In the genomic region with DNA sequence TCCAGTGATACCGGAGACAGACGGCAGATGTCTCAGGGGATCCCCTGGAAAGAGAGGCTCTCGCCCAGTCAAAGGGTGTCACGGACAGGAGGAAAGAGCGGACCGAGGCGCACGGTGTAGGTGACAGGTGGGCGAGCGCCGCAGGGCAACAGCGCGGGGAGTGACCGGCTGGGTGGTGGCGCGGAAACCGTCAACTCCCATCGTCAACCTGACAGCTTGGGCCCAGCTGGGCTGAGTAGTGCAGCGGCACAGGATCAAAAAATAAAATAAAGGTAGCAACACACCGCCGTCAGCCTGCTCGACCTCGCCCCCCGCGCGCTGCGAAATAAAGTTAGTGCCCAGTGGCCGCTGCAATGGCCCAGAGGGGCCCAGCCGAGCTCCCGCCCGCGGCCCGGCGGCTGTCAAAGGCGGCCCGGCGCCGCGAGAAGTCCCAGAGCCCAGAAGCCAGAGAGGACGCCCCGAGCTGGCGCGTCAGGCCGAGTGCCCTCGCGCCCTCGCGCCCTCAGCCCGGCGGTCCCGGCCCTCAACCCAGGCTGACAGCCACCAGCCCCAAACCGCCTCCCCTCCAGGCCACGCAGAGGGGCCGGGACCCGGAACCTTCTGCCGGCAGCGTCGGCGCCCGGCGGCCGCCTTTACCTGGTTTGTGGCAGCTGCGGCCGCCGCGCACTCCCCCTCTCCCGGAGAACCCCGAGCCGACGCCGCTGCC, we compare ENCODE assay signal across 8 cellular contexts. TPM values are rescaled to one million over a fixed set of nuclear protein-coding genes. Genes with fewer than 3 reads are reported as not detected.
DNase-seq lines count a peak whose midpoint lies in the region; ATAC-seq, FAIRE-seq and TF ChIP-seq lines count a peak whose summit lies in the region.

A gene with protein sequence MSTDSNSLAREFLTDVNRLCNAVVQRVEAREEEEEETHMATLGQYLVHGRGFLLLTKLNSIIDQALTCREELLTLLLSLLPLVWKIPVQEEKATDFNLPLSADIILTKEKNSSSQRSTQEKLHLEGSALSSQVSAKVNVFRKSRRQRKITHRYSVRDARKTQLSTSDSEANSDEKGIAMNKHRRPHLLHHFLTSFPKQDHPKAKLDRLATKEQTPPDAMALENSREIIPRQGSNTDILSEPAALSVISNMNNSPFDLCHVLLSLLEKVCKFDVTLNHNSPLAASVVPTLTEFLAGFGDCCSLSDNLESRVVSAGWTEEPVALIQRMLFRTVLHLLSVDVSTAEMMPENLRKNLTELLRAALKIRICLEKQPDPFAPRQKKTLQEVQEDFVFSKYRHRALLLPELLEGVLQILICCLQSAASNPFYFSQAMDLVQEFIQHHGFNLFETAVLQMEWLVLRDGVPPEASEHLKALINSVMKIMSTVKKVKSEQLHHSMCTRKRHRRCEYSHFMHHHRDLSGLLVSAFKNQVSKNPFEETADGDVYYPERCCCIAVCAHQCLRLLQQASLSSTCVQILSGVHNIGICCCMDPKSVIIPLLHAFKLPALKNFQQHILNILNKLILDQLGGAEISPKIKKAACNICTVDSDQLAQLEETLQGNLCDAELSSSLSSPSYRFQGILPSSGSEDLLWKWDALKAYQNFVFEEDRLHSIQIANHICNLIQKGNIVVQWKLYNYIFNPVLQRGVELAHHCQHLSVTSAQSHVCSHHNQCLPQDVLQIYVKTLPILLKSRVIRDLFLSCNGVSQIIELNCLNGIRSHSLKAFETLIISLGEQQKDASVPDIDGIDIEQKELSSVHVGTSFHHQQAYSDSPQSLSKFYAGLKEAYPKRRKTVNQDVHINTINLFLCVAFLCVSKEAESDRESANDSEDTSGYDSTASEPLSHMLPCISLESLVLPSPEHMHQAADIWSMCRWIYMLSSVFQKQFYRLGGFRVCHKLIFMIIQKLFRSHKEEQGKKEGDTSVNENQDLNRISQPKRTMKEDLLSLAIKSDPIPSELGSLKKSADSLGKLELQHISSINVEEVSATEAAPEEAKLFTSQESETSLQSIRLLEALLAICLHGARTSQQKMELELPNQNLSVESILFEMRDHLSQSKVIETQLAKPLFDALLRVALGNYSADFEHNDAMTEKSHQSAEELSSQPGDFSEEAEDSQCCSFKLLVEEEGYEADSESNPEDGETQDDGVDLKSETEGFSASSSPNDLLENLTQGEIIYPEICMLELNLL (N-terminal part only) (minus strand): TSS at position 700 of the 706 bp plus-strand sequence. CDS start 36,489 bp downstream, outside the sequence.

- intact Hi-C loops in T-helper 2 cell treated with Interferon-gamma antibody and Interleukin-4, amounts not matched to agents 100 ng/mL and 5 ng/mL, for 36 hours (cut with micrococcal nuclease) = loop anchor here (1.0 to 10.0 kb wide), 13 partner anchors 20 to 1492 kb away; partner anchors contain the start of genes COA6, EDARADD, ERO1B and IRF2BP2
- intact Hi-C loops in K562 (cut with micrococcal nuclease) = loop anchor here (5.0 kb wide), 1 partner anchor 106 kb away; no protein-coding TSS in a partner anchor
- intact Hi-C loops in gastrocnemius medialis (cut with DNase I; ENCODE audit: low total_unique reads) = loop anchor here (2.0 to 10.0 kb wide), 2 partner anchors 104 to 418 kb away; partner anchors contain the start of gene ERO1B

- H3K27ac ChIP-seq in K562 (ENCODE audit: extremely low read depth, low read depth, low read length) = peak within 1 kb of the TSS; percentile 55; the same call in 2 of the 3 replicates
- H3K27ac ChIP-seq in gastrocnemius medialis = peak within 1 kb of the TSS; percentile 84 to 95 (median 92)

- FAIRE-seq in K562 (lab: Jason Lieb, UNC) = no peak

- POLR2A ChIA-PET in GM10248 (lab: Yijun Ruan, JAX) (interaction anchor here (0.6 kb wide), 2 partner anchors 566 to 1470 kb away, joined by 3 read pairs; no protein-coding TSS in a partner anchor), K562 (lab: Yijun Ruan, JAX) (interaction anchor here (0.9 to 1.0 kb wide), 2 partner anchors 14 to 31 kb away, joined by 3 to 7 read pairs; no protein-coding TSS in a partner anchor)

- H2AFZ ChIP-seq in K562 (ENCODE audit: low read depth, low read length) = peak within 1 kb of the TSS; percentile 99

- H3K36me3 ChIP-seq in K562 (ENCODE audit: control insufficient read depth, insufficient read depth, low read length) = no peaks in the 10 kb centered on the region
- no peaks in the 10 kb centered on the region for H3K36me3 ChIP-seq in gastrocnemius medialis

- CTCF ChIA-PET in GM10248 (lab: Yijun Ruan, JAX) = interaction anchor here (0.6 to 3.0 kb wide), 21 partner anchors 9 to 353 kb away, joined by 3 to 38 read pairs (median 4); no protein-coding TSS in a partner anchor
- CTCF ChIA-PET in K562 (lab: Yijun Ruan, JAX; ENCODE audit: low intra/inter-chr PET ratio) = interaction anchor here (0.7 to 3.0 kb wide), 2 partner anchors 105 to 109 kb away, joined by 3 to 10 read pairs; no protein-coding TSS in a partner anchor

- H3K9me3 ChIP-seq in K562 (replicated peaks; ENCODE audit: control insufficient read depth, insufficient read depth, low read depth, low read length) (no peaks in the 10 kb centered on the region), gastrocnemius medialis (no peaks in the 10 kb centered on the region)

- TF ChIP-seq CTCF in GM10248 (IDR thresholded peaks at IDR 0.05; ENCODE audit: control extremely low read depth, extremely low read depth, low read depth, missing control alignments) = peak; percentile 57
- TF ChIP-seq CTCF in K562 (IDR thresholded peaks at IDR 0.05 in 2 of 3, conservative IDR thresholded peaks at IDR 0.05 in 1 of 3; ENCODE audit: insufficient read depth in 2 of 3, low read depth in 1 of 3, low read length in 3 of 3) = peak in 2 of 3 experiments; percentile 27 to 38; a peak in 4 of 6 replicates
- peak in 2 of 5 experiments; percentile 34 to 38 for TF ChIP-seq CTCF in gastrocnemius medialis (IDR thresholded peaks at IDR 0.05 in 4 of 5, conservative IDR thresholded peaks at IDR 0.05 in 1 of 5)

- H3K9ac ChIP-seq in K562 (ENCODE audit: insufficient read depth in 1 of 2, low read depth in 2 of 2, low read length in 2 of 2) = peak within 1 kb of the TSS; percentile 77 to 94

- in situ Hi-C loops in KBM-7 (cut with MboI; ENCODE audit: low pct_unique_long_range_greater_than_20kb, low sequenced_read_pairs) = no loop called here
- in situ Hi-C loops in K562 (cut with MboI) = no loop called here
- in situ Hi-C loops in gastrocnemius medialis (cut with MboI; ENCODE audit: low sequenced_read_pairs in 4 of 4) = no loop called here

- peak; percentile 44 for ATAC-seq in GM21825 (IDR thresholded peaks at IDR 0.05; ENCODE audit: unreplicated experiment)
- ATAC-seq in K562 = peak; percentile 73
- ATAC-seq in gastrocnemius medialis = peak; percentile 40 to 67

- H3K4me2 ChIP-seq in K562 (ENCODE audit: insufficient read depth, low read length) = peak within 1 kb of the TSS; percentile 100

- DNase-seq in GM10248 (ENCODE audit: extremely low spot score) (peak; percentile 64), KBM-7 (peak; percentile 64), K562 (ENCODE audit: extremely low read depth in 1 of 4, low spot score in 3 of 4) (peak; percentile 32 to 53 (median 38)), gastrocnemius medialis (peak; percentile 12 to 26), MV-4-11 (lab: John Stamatoyannopoulos, UW) (no peak)

- no TSS peak for BruUV-seq in K562 (replicated peaks; lab: Mats Ljungman, UMichigan)

- WGBS in K562 (ENCODE audit: insufficient coverage, low coverage, missing lambda C conversion rate) = under 1% methylated on average over 58 of the region's 71 CpGs

- H3K4me3 ChIP-seq in K562 (peak within 1 kb of the TSS; percentile 80), iPS-11a (ENCODE audit: low read depth, low read length) (peak within 1 kb of the TSS; percentile 83), gastrocnemius medialis (peak within 1 kb of the TSS; percentile 78 to 98 (median 86))

- no peak for TF ChIP-seq EP300 in K562 (IDR thresholded peaks at IDR 0.05; ENCODE audit: low read length)

- H3K79me2 ChIP-seq in K562 (ENCODE audit: control insufficient read depth, insufficient read depth, low read length) = no peaks in the 10 kb centered on the region

- H3K4me1 ChIP-seq in K562 (replicated peaks in 1 of 2; ENCODE audit: control insufficient read depth in 2 of 2, insufficient read depth in 2 of 2, low read length in 2 of 2) (peaks cover 9 to 13% of the 10 kb centered on the region in 2 experiments; a peak in 4 of 5 replicates), gastrocnemius medialis (peaks cover 14 to 19% of the 10 kb centered on the region in 2 donors)

- H3K27me3 ChIP-seq in K562 (ENCODE audit: control insufficient read depth in 2 of 2, insufficient read depth in 2 of 2, low read length in 2 of 2) (peaks cover 14 to 18% of the 10 kb centered on the region in 2 experiments), gastrocnemius medialis (no peaks in the 10 kb centered on the region)

- H3K9me1 ChIP-seq in K562 (ENCODE audit: control insufficient read depth, insufficient read depth, low read length) = no peaks in the 10 kb centered on the region

- TF ChIP-seq POLR2A in K562 (conservative IDR thresholded peaks at IDR 0.05) (no peak), gastrocnemius medialis (IDR thresholded peaks at IDR 0.05) (peak; percentile 59 to 71)

- no peaks in the 10 kb centered on the region; the same call in 1 of the 2 replicates for H4K20me1 ChIP-seq in K562 (replicated peaks; ENCODE audit: control insufficient read depth, insufficient read depth, low read length)

- peak; percentile 43 to 44; a peak in 3 of 4 replicates for TF ChIP-seq RAD21 in K562 (CRISPR knock-in tag; conservative IDR thresholded peaks at IDR 0.05 in 1 of 2, IDR thresholded peaks at IDR 0.05 in 1 of 2)

RNA-seq across cellular contexts. Expression of the gene that starts here (rescaled TPM):
- 17.3 and 19.7 TPM in 2 replicates for total RNA-seq in T-helper 2 cell treated with Interferon-gamma antibody and Interleukin-4, amounts not matched to agents 100 ng/mL and 5 ng/mL, for 36 hours
- total RNA-seq in K562 (2011; cell fraction: chromatin; rRNA removed; ENCODE audit: low replicate concordance) = 2.5 and 10.4 TPM in 2 replicates
- total RNA-seq in K562 (2011; cell fraction: nucleolus; rRNA removed) = 1.1 and 1.2 TPM in 2 replicates
- total RNA-seq in K562 (2011; cell fraction: nucleoplasm; rRNA removed) = 1.8 and 3.4 TPM in 2 replicates
- total RNA-seq in K562 (2014; rRNA removed) (0.73 and 1.3 TPM in 2 replicates), K562 (2014; rRNA removed; fragmentation: Illumina TruSeq; extraction: Trizol) (1.6 and 1.7 TPM in 2 replicates), K562 (2015; rRNA removed; fragmentation: Illumina TruSeq; extraction: Trizol) (0.94 and 1.2 TPM in 2 replicates), K562 (2021) (1.6 and 2.1 TPM in 2 replicates), gastrocnemius medialis (10 to 100 TPM in 3 of 4 donors, 1 to 10 TPM in 1; 6.6 to 21.9 (median 10.7) TPM)
- polyA plus RNA-seq in K562 (2011; rRNA removed) (1.5 and 2.4 TPM in 2 replicates), K562 (2014; fragmentation: Illumina TruSeq; extraction: Trizol) (0.83 and 0.91 TPM in 2 replicates), K562 (2014; fragmentation: Nextera tagmentation; extraction: Ambion mirVana) (1 to 10 TPM in 1 of 2 experiments, under 1 TPM in 1; 0.73 to 1.6 TPM), K562 (2014; rRNA removed) (1.1 and 1.4 TPM in 2 replicates)
- 0.52 and 1.5 TPM in 2 replicates for polyA plus RNA-seq in K562 (2011; cell fraction: cytosol; rRNA removed)
- polyA plus RNA-seq in K562 (2011; cell fraction: nucleus; rRNA removed) = 1.5 and 2.3 TPM in 2 replicates
- 1.6 and 2.3 TPM in 2 replicates for polyA plus RNA-seq in K562 (2012)
- polyA minus RNA-seq in K562 (2011; rRNA and poly(A)+ RNA removed) = 3.9 and 5.5 TPM in 2 replicates
- polyA minus RNA-seq in K562 (2011; cell fraction: cytosol; rRNA and poly(A)+ RNA removed) = 0.86 and 3.0 TPM in 2 replicates
- polyA minus RNA-seq in K562 (2011; cell fraction: nucleus; rRNA and poly(A)+ RNA removed) = 2.7 and 4.8 TPM in 2 replicates
